ENCODE assay signal across 9 cellular contexts in the genomic region with DNA sequence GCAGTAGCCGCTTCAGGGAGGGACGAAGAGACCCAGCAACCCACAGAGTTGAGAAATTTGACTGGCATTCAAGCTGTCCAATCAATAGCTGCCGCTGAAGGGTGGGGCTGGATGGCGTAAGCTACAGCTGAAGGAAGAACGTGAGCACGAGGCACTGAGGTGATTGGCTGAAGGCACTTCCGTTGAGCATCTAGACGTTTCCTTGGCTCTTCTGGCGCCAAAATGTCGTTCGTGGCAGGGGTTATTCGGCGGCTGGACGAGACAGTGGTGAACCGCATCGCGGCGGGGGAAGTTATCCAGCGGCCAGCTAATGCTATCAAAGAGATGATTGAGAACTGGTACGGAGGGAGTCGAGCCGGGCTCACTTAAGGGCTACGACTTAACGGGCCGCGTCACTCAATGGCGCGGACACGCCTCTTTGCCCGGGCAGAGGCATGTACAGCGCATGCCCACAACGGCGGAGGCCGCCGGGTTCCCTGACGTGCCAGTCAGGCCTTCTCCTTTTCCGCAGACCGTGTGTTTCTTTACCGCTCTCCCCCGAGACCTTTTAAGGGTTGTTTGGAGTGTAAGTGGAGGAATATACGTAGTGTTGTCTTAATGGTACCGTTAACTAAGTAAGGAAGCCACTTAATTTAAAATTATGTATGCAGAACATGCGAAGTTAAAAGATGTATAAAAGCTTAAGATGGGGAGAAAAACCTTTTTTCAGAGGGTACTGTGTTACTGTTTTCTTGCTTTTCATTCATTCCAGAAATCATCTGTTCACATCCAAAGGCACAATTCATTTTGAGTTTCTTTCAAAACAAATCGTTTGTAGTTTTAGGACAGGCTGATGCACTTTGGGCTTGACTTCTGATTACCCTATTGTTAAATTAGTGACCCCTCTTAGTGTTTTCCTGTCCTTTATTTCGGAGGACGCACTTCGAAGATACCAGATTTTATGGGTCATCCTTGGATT. TPM values are rescaled to one million over a fixed set of nuclear protein-coding genes. Genes with fewer than 3 reads are reported as not detected.
A peak's percentile ranks its signal among the peaks of the same experiment; 100 is the strongest.
DNase-seq lines count a peak whose midpoint lies in the region; ATAC-seq, FAIRE-seq and TF ChIP-seq lines count a peak whose summit lies in the region.
"Had no signal": no experiment of that assay in that cellular context is flagged by ENCODE, and none has a peak within 500 bp of the region (broad histone marks: within the 10 kb centered on the region; RNA-seq: fewer than 3 reads in every experiment).

A gene (plus strand): TSS at position 193 of the 958 bp plus-strand sequence. CDS start 30 bp downstream, at position 223.

- ATAC-seq in GM19452 (IDR thresholded peaks at IDR 0.05; ENCODE audit: unreplicated experiment), result peak; percentile 93
- peak; percentile 90 for ATAC-seq in activated CD8-positive, alpha-beta T cell treated with anti-CD3 and anti-CD28 coated beads for 36 hours
- ATAC-seq in mucosa of descending colon, result peak; percentile 94

- H3K36me3 ChIP-seq in endothelial cell of umbilical vein (ENCODE audit: control insufficient read depth in 2 of 2, extremely low read depth in 1 of 2, insufficient read depth in 2 of 2, low read length in 2 of 2) (peaks cover 0 to 2% of the 10 kb centered on the region in 2 experiments), mucosa of descending colon (ENCODE audit: low read depth) (peaks cover 6% of the 10 kb centered on the region)

- DNase-seq in AG20443 (ENCODE audit: low spot score), result peak; percentile 97
- peak; percentile 84 for DNase-seq in HK-2 (ENCODE audit: unreplicated experiment)
- peak; percentile 100 for DNase-seq in activated CD8-positive, alpha-beta T cell treated with anti-CD3 and anti-CD28 coated beads for 36 hours
- peak; percentile 100 for DNase-seq in endothelial cell of umbilical vein (ENCODE audit: low read depth, low spot score)
- peak; percentile 95 to 100 (median 97) for DNase-seq in mucosa of descending colon
- peak; percentile 86 to 98 for DNase-seq in stimulated activated CD8-positive, alpha-beta memory T cell treated with anti-CD3 and anti-CD28 coated beads, Interleukin-4, amount 100 ng/mL, for 4 hours (ENCODE audit: low read depth in 2 of 2, low spot score in 1 of 2)
- DNase-seq in hypothalamus (lab: John Stamatoyannopoulos, UW), result no peak

- FAIRE-seq in endothelial cell of umbilical vein (lab: Jason Lieb, UNC), result peak; percentile 100

- H3K27ac Mint-ChIP-seq in activated CD8-positive, alpha-beta T cell treated with anti-CD3 and anti-CD28 coated beads for 36 hours, result no peak within 1 kb of the TSS
- H3K27ac Mint-ChIP-seq: activated naive CD4-positive, alpha-beta T cell treated with anti-CD3 and anti-CD28 coated beads, Interleukin-2, amount 50 U/mL, for 24 hours had no signal

- H3K27me3 Mint-ChIP-seq in activated CD8-positive, alpha-beta T cell treated with anti-CD3 and anti-CD28 coated beads for 36 hours, result no peaks in the 10 kb centered on the region
- H3K27me3 Mint-ChIP-seq: activated naive CD4-positive, alpha-beta T cell treated with anti-CD3 and anti-CD28 coated beads, Interleukin-2, amount 50 U/mL, for 24 hours had no signal

- H3K36me3 Mint-ChIP-seq in activated CD8-positive, alpha-beta T cell treated with anti-CD3 and anti-CD28 coated beads for 36 hours (ENCODE audit: low read depth), result peaks cover 45% of the 10 kb centered on the region

- TSS peak; percentile 86 for BruUV-seq in endothelial cell of umbilical vein (replicated peaks; lab: Mats Ljungman, UMichigan)

- peak within 1 kb of the TSS; percentile 77 for H2AFZ ChIP-seq in endothelial cell of umbilical vein (ENCODE audit: low read depth, low read length)

- peaks cover 41% of the 10 kb centered on the region for H3K79me2 ChIP-seq in endothelial cell of umbilical vein (ENCODE audit: control insufficient read depth, insufficient read depth, low read length)

- peaks cover 43% of the 10 kb centered on the region for H3K4me1 Mint-ChIP-seq in activated CD8-positive, alpha-beta T cell treated with anti-CD3 and anti-CD28 coated beads for 36 hours (ENCODE audit: low read depth)

- no peak for TF ChIP-seq CTCF in activated CD8-positive, alpha-beta T cell treated with anti-CD3 and anti-CD28 coated beads for 36 hours (IDR thresholded peaks at IDR 0.05)
- no peak for TF ChIP-seq CTCF in endothelial cell of umbilical vein (IDR thresholded peaks at IDR 0.05; ENCODE audit: extremely low read depth in 1 of 2, insufficient read depth in 1 of 2, low read depth in 1 of 2, low read length in 2 of 2)
- no peak for TF ChIP-seq CTCF in mucosa of descending colon (IDR thresholded peaks at IDR 0.05)

- intact Hi-C loops in activated CD8-positive, alpha-beta T cell treated with anti-CD3 and anti-CD28 coated beads for 36 hours (cut with micrococcal nuclease), result loop anchor here (10.0 kb wide), 1 partner anchor 221 kb away; no protein-coding TSS in a partner anchor
- intact Hi-C loops in endothelial cell of umbilical vein (cut with micrococcal nuclease), result loop anchor here (1.0 to 5.0 kb wide), 4 partner anchors 49 to 959 kb away; a partner anchor contains a TSS
- intact Hi-C loops in mucosa of descending colon (cut with DNase I, micrococcal nuclease), result no loop called here

- peak within 1 kb of the TSS; percentile 32 to 89 (median 76) for H3K4me3 ChIP-seq in endothelial cell of umbilical vein (replicated peaks in 1 of 3; ENCODE audit: insufficient read depth in 1 of 3, low read depth in 1 of 3, low read length in 3 of 3)
- peak within 1 kb of the TSS; percentile 37 for H3K4me3 ChIP-seq in mucosa of descending colon

- peaks cover 2% of the 10 kb centered on the region for H4K20me1 ChIP-seq in endothelial cell of umbilical vein (replicated peaks; ENCODE audit: control insufficient read depth, extremely low read depth, insufficient read depth, low read length)

- H3K27me3 ChIP-seq in endothelial cell of umbilical vein (ENCODE audit: control insufficient read depth in 2 of 2, insufficient read depth in 2 of 2, low read length in 2 of 2), result no peaks in the 10 kb centered on the region

- H3K9me3 ChIP-seq in endothelial cell of umbilical vein (replicated peaks; ENCODE audit: control insufficient read depth, insufficient read depth, low read length) (no peaks in the 10 kb centered on the region), mucosa of descending colon (no peaks in the 10 kb centered on the region)

- H3K9me1 ChIP-seq in endothelial cell of umbilical vein (replicated peaks; ENCODE audit: control insufficient read depth, extremely low read depth, insufficient read depth, low read length), result no peaks in the 10 kb centered on the region

- CTCF ChIA-PET in activated CD8-positive, alpha-beta T cell treated with anti-CD3 and anti-CD28 coated beads for 36 hours (lab: Charles Lee), result interaction anchor here (1.0 to 1.4 kb wide), 4 partner anchors 35 to 220 kb away, joined by 3 to 13 read pairs (median 4); no protein-coding TSS in a partner anchor
- CTCF ChIA-PET in endothelial cell of umbilical vein (lab: Charles Lee), result interaction anchor here (0.7 to 1.7 kb wide), 6 partner anchors 24 to 220 kb away, joined by 3 to 15 read pairs (median 4); no protein-coding TSS in a partner anchor

- dilution Hi-C loops in endothelial cell of umbilical vein (cut with MboI; ENCODE audit: extremely low pct_ligation_motif_present, low sequenced_read_pairs), result no loop called here

- POLR2A ChIA-PET in activated CD8-positive, alpha-beta T cell treated with anti-CD3 and anti-CD28 coated beads for 36 hours (lab: Charles Lee), result interaction anchor here (0.7 to 3.6 kb wide), 10 partner anchors 11 to 255 kb away, joined by 3 to 20 read pairs (median 3); a partner anchor contains a TSS
- POLR2A ChIA-PET in endothelial cell of umbilical vein (lab: Charles Lee), result interaction anchor here (0.8 kb wide), 2 partner anchors 189 to 251 kb away, joined by 3 to 4 read pairs; no protein-coding TSS in a partner anchor

- H3K4me3 Mint-ChIP-seq in activated CD8-positive, alpha-beta T cell treated with anti-CD3 and anti-CD28 coated beads for 36 hours, result no peak within 1 kb of the TSS

- peak within 1 kb of the TSS; percentile 97 for H3K27ac ChIP-seq in endothelial cell of umbilical vein (ENCODE audit: insufficient read depth, low read depth, low read length)

- peak within 1 kb of the TSS; percentile 95 for H3K9ac ChIP-seq in endothelial cell of umbilical vein (replicated peaks; ENCODE audit: extremely low read depth, insufficient read depth, low read length)

- peak; percentile 91 for TF ChIP-seq POLR2A in endothelial cell of umbilical vein (IDR thresholded peaks at IDR 0.05; ENCODE audit: low read depth, low read length)

- peak within 1 kb of the TSS; percentile 97 for H3K4me2 ChIP-seq in endothelial cell of umbilical vein (ENCODE audit: insufficient read depth, low read length)

- H3K4me1 ChIP-seq in endothelial cell of umbilical vein (ENCODE audit: control insufficient read depth, extremely low read depth, insufficient read depth, low read length) (peaks cover 43% of the 10 kb centered on the region), mucosa of descending colon (ENCODE audit: low read depth) (peaks cover 24% of the 10 kb centered on the region)

- H3K9me3 Mint-ChIP-seq in activated CD8-positive, alpha-beta T cell treated with anti-CD3 and anti-CD28 coated beads for 36 hours, result no peaks in the 10 kb centered on the region
- H3K9me3 Mint-ChIP-seq: activated naive CD4-positive, alpha-beta T cell treated with anti-CD3 and anti-CD28 coated beads, Interleukin-2, amount 50 U/mL, for 24 hours had no signal

TF ChIP-seq in endothelial cell of umbilical vein, 7 proteins besides CTCF, POLR2A, EP300 and RAD21:
- TF ChIP-seq GATA2 (IDR thresholded peaks at IDR 0.05; ENCODE audit: insufficient read depth, insufficient read length, low read depth, low read length), result no peak
- peak; percentile 91 for TF ChIP-seq POLR2AphosphoS5 (IDR thresholded peaks at IDR 0.05; ENCODE audit: insufficient read depth, low read depth, low read length)
- TF ChIP-seq, protein P1, sequence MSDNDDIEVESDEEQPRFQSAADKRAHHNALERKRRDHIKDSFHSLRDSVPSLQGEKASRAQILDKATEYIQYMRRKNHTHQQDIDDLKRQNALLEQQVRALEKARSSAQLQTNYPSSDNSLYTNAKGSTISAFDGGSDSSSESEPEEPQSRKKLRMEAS (IDR thresholded peaks at IDR 0.05; ENCODE audit: insufficient read depth, insufficient read length), result peak; percentile 69
- no peak for TF ChIP-seq JUN (IDR thresholded peaks at IDR 0.05; ENCODE audit: borderline replicate concordance, insufficient read depth, insufficient read length, low read depth)

RNA-seq across cellular contexts. Expression of the gene that starts here (rescaled TPM):
- total RNA-seq in activated CD8-positive, alpha-beta T cell treated with anti-CD3 and anti-CD28 coated beads for 36 hours, result 10 to 100 TPM; 89.6 to 93.7 TPM
- total RNA-seq in endothelial cell of umbilical vein (30.1 and 32.9 TPM in 2 replicates), mucosa of descending colon (10 to 100 TPM; 15.4 to 25.9 (median 23.7) TPM)
- polyA plus RNA-seq in endothelial cell of umbilical vein, result 19.2 and 22.2 TPM in 2 replicates
- polyA plus RNA-seq in endothelial cell of umbilical vein (2011; cell fraction: cytosol; rRNA removed), result 28.7 and 35.5 TPM in 2 replicates
- 36.9 and 37.4 TPM in 2 replicates for polyA plus RNA-seq in endothelial cell of umbilical vein (2011; cell fraction: nucleus; rRNA removed)
- polyA plus RNA-seq in endothelial cell of umbilical vein (2012), result 21.1 and 24.6 TPM in 2 replicates
- polyA minus RNA-seq in endothelial cell of umbilical vein, result 28.9 and 39.7 TPM in 2 replicates
- polyA minus RNA-seq in endothelial cell of umbilical vein (2011; cell fraction: cytosol; rRNA and poly(A)+ RNA removed), result 27.9 TPM
- polyA minus RNA-seq in endothelial cell of umbilical vein (2011; cell fraction: nucleus; rRNA and poly(A)+ RNA removed), result 23.3 and 25.9 TPM in 2 replicates

Comparison
In these comparisons a context has a peak if more than half of its experiments do, and no peak if none do; other contexts are left out.
1. DNase-seq: peak in AG20443 (single experiment), HK-2 (single experiment), activated CD8-positive, alpha-beta T cell treated with anti-CD3 and anti-CD28 coated beads for 36 hours (single experiment), endothelial cell of umbilical vein (single experiment), mucosa of descending colon (3 of 3) and stimulated activated CD8-positive, alpha-beta memory T cell treated with anti-CD3 and anti-CD28 coated beads, Interleukin-4, amount 100 ng/mL, for 4 hours (2 of 2); none in hypothalamus (0 of 51).
2. intact Hi-C loops: an anchor here in activated CD8-positive, alpha-beta T cell treated with anti-CD3 and anti-CD28 coated beads for 36 hours (10.0 kb wide) and endothelial cell of umbilical vein (1.0 to 5.0 kb wide); none called in mucosa of descending colon.
3. Peak in every context shown above with its lines, with median percentiles within 50 percentile points of each other: ATAC-seq.